1 cellular context compared by ENCODE assay signal in the genomic region with DNA sequence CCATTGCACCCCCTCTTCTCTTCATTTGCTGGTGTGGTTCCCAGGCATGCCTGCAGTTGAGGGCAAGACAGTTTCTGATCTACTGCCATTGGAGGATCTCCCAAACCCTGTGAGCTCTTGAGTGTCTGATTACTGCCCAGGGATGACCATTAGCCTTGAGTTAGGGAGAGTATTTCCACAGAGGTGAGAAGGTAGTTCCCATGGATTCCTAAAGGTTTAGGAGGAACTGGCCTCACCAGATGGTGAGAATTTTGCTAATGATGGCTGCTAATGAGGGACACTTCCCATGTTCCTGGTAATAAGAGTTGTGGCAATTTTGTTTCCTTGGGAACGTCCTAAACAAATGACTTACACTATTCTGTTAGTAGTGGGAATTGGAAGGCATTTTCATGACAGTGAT.
TF ChIP-seq lines count a peak whose summit lies in the region.

No MANE protein-coding gene starts in this region.

TF ChIP-seq in IMR-90, 13 proteins besides CTCF, POLR2A, EP300 and RAD21 (continued from another document):
- TF ChIP-seq, protein P1, sequence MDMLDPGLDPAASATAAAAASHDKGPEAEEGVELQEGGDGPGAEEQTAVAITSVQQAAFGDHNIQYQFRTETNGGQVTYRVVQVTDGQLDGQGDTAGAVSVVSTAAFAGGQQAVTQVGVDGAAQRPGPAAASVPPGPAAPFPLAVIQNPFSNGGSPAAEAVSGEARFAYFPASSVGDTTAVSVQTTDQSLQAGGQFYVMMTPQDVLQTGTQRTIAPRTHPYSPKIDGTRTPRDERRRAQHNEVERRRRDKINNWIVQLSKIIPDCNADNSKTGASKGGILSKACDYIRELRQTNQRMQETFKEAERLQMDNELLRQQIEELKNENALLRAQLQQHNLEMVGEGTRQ (IDR thresholded peaks at IDR 0.05; ENCODE audit: low read depth, low read length): no peak
- TF ChIP-seq CEBPB (IDR thresholded peaks at IDR 0.05; ENCODE audit: low read depth, low read length) (no peak), CHD1 (IDR thresholded peaks at IDR 0.05; ENCODE audit: low read depth, low read length) (no peak), SMC3 (IDR thresholded peaks at IDR 0.05; ENCODE audit: low read depth, low read length) (no peak), BHLHE40 (IDR thresholded peaks at IDR 0.05; ENCODE audit: low read depth, low read length) (no peak), RFX5 (IDR thresholded peaks at IDR 0.05; ENCODE audit: low read depth, low read length) (no peak), MXI1 (IDR thresholded peaks at IDR 0.05; ENCODE audit: borderline replicate concordance, low read depth, low read length) (no peak), NFE2L2 (IDR thresholded peaks at IDR 0.05; ENCODE audit: low read depth, low read length) (no peak), RCOR1 (IDR thresholded peaks at IDR 0.05; ENCODE audit: insufficient replicate concordance, low read length) (no peak)
- TF ChIP-seq, protein P2, sequence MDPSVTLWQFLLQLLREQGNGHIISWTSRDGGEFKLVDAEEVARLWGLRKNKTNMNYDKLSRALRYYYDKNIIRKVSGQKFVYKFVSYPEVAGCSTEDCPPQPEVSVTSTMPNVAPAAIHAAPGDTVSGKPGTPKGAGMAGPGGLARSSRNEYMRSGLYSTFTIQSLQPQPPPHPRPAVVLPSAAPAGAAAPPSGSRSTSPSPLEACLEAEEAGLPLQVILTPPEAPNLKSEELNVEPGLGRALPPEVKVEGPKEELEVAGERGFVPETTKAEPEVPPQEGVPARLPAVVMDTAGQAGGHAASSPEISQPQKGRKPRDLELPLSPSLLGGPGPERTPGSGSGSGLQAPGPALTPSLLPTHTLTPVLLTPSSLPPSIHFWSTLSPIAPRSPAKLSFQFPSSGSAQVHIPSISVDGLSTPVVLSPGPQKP (IDR thresholded peaks at IDR 0.05; ENCODE audit: borderline replicate concordance, low read depth, low read length): no peak
